11 cellular contexts compared by ENCODE assay signal in the genomic region with DNA sequence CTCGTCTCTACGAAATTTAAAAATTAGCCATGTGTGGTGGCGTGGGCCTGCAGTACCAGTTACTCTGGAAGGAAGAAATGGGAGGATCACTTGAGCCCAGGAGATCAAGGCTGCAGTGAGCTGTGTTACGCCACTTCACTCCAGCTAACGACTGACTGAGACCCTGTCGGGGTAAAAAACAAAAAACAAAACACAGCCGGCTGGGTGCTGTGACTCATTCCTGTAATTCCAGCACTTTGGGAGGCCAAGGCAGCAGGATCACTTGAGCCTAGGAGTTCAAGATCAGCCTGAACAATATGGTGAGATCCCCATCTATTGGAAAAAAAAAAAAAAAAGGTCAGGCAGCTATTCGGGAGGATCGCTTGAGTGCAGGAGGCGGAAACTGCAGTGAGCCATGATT. TPM values are rescaled to one million over a fixed set of nuclear protein-coding genes. Genes with fewer than 3 reads are reported as not detected.
DNase-seq lines count a peak whose midpoint lies in the region; ATAC-seq and TF ChIP-seq lines count a peak whose summit lies in the region.
"Had no signal": no experiment of that assay in that cellular context is flagged by ENCODE, and none has a peak within 500 bp of the region (broad histone marks: within the 10 kb centered on the region; RNA-seq: fewer than 3 reads in every experiment).

No MANE protein-coding gene starts in this region.

- no peak overlapping the region for H3K4me3 ChIP-seq in BLaER1
- peak overlapping the region; percentile 94 for H3K4me3 ChIP-seq in HFF-Myc (replicated peaks; ENCODE audit: low read depth, low read length)
- peak overlapping the region; percentile 5 for H3K4me3 ChIP-seq in astrocyte of the cerebellum (ENCODE audit: low read depth, low read length)
- peak overlapping the region; percentile 91 for H3K4me3 ChIP-seq in mesodermal cell (ENCODE audit: extremely low read depth, insufficient read depth, low read length, poor library complexity, severe bottlenecking)

- H3K4me1 ChIP-seq in BLaER1, result peaks cover 30% of the 10 kb centered on the region
- H3K4me1 ChIP-seq in mesodermal cell (ENCODE audit: control insufficient read depth, insufficient read depth, low read length, poor library complexity, severe bottlenecking), result peaks cover 9% of the 10 kb centered on the region

- peak overlapping the region; percentile 94 for H3K4me2 ChIP-seq in BLaER1

- DNase-seq in HFF-Myc (ENCODE audit: extremely low read depth, low read depth), result no peak
- no peak for DNase-seq in astrocyte of the cerebellum (ENCODE audit: low read depth)
- DNase-seq in NCI-H2107 treated with DMSO at 0.1 percent for 48 hours (lab: John Stamatoyannopoulos, UW; ENCODE audit: unreplicated experiment), result no peak
- DNase-seq in NOMO-1 (lab: John Stamatoyannopoulos, UW; ENCODE audit: unreplicated experiment in 2 of 2), result no peak
- DNase-seq in NCI-H510A treated with DMSO at 0.1 percent for 48 hours (lab: John Stamatoyannopoulos, UW), result no peak
- DNase-seq: activated CD4-positive, alpha-beta T cell treated with anti-CD3 and anti-CD28 coated beads, Interleukin-2, amount 50 U/mL, for 4 hours; NCI-H2227 treated with DMSO at 0.1 percent for 48 hours had no signal

- peaks cover 71% of the 10 kb centered on the region for H4K20me1 ChIP-seq in BLaER1

- H3K9me3 ChIP-seq in BLaER1 (no peaks in the 10 kb centered on the region), mesodermal cell (ENCODE audit: control insufficient read depth, low read length) (no peaks in the 10 kb centered on the region)
- H3K9me3 ChIP-seq: neutrophil had no signal

- TF ChIP-seq CTCF in HFF-Myc (IDR thresholded peaks at IDR 0.05; ENCODE audit: low read depth, low read length, missing control alignments) (no peak), astrocyte of the cerebellum (IDR thresholded peaks at IDR 0.05; ENCODE audit: low read depth, low read length, missing control alignments) (no peak)

- ATAC-seq in GM21528 (IDR thresholded peaks at IDR 0.05; ENCODE audit: low FRiP score, unreplicated experiment), result no peak

- H3K27ac ChIP-seq in BLaER1, result no peak overlapping the region
- H3K27ac ChIP-seq in mesodermal cell (ENCODE audit: low read depth, low read length, severe bottlenecking), result no peak overlapping the region

- no peak overlapping the region; the same call in 1 of the 2 replicates for H3K9ac ChIP-seq in BLaER1

- H3K36me3 ChIP-seq in BLaER1, result peaks cover 43% of the 10 kb centered on the region
- H3K36me3 ChIP-seq in mesodermal cell (ENCODE audit: control insufficient read depth, insufficient read depth, low read length), result peaks cover 55% of the 10 kb centered on the region

- WGBS in mesodermal cell (ENCODE audit: insufficient coverage in 2 of 2), 2 experiments, result 73 to 75% methylated on average over 7 to 10 of the region's 10 CpGs

- no peaks in the 10 kb centered on the region for H3K27me3 ChIP-seq in BLaER1
- H3K27me3 ChIP-seq: neutrophil had no signal

- in situ Hi-C loops in astrocyte of the cerebellum (cut with HindIII; ENCODE audit: low sequenced_read_pairs), result no loop called here

RNA-seq across cellular contexts. Expression of gene PAFAH1B2, which starts 2.4 kb away (rescaled TPM):
- 65.6 TPM for polyA plus RNA-seq in mesodermal cell (2013, experiment 1 of 2)
- polyA plus RNA-seq in mesodermal cell (2013, experiment 2 of 2), result 65.0 TPM

RNA-seq across cellular contexts. Expression of gene SIDT2, which starts 32.0 kb away (rescaled TPM):
- 24.4 TPM for polyA plus RNA-seq in mesodermal cell (2013, experiment 1 of 2)
- polyA plus RNA-seq in mesodermal cell (2013, experiment 2 of 2), result 22.4 TPM

RNA-seq across cellular contexts. Expression of gene SIK3, which starts 48.3 kb away (rescaled TPM):
- 12.7 TPM for polyA plus RNA-seq in mesodermal cell (2013, experiment 1 of 2)
- polyA plus RNA-seq in mesodermal cell (2013, experiment 2 of 2), result 12.5 TPM

RNA-seq across cellular contexts. Expression of gene TAGLN, which starts 52.6 kb away (rescaled TPM):
- polyA plus RNA-seq in mesodermal cell (2013, experiment 1 of 2), result 696 TPM
- 449 TPM for polyA plus RNA-seq in mesodermal cell (2013, experiment 2 of 2)
